ENCODE assay signal across 1 cellular context in the genomic region with DNA sequence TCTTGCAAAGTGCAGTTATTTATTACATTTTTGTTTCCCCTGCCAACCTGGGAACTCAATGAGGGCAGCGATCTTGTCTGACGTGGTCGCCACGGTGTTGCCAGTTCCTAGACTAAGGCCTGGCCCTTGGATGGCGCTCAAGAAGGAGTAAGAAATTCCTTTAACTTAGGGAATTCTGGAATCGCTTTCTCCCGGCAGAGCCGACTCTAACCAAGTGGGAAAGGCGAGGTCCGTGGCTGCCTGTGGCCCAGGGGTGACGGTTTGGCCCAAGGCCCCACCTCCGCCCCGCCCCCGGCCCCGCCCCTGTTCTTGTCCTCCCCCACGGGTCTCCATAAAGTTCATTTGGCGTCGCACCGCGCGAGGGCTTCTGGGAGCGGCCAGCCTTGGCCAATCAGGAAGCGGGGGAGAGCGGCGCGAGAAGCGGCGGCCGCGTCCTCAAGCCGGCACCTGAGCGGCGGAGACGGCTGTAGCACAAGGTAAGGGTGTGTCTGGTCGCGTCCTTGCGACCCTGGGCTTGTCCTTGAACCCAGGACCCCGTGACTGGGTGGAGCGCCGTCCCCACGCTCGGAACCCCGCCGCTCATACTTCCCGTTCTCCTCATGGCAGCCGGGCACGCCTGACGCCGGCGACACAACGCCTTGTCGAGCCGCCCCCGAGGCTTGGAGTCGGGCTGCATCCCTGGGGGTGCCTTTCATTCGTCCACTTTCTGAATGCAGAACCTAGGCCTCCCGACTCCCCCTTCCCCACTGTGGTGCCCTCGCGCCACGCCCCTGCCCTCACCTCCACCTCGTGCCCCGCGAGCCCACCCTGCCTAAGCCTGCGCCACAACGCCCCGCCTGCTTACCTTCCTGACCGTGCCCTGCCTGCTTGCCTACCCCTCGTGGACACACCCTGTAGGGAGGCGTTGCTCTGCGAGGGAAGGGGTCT.
TF ChIP-seq lines count a peak whose summit lies in the region.

TSS of gene NUP93 (plus strand) at position 394 of the 927 bp plus-strand sequence. CDS start 18,119 bp downstream, outside the sequence.

TF ChIP-seq in HepG2, 621 proteins besides CTCF, POLR2A, EP300 and RAD21 (continued from another document and continues in another):
- TF ChIP-seq RFX3 (CRISPR knock-in tag; IDR thresholded peaks at IDR 0.05) (no peak; the same call in 1 of the 2 replicates), ARID3A (IDR thresholded peaks at IDR 0.05; ENCODE audit: low read depth, low read length) (no peak), CHD4 (IDR thresholded peaks at IDR 0.05; ENCODE audit: borderline replicate concordance, low read length) (no peak), NFIB (CRISPR knock-in tag; IDR thresholded peaks at IDR 0.05; ENCODE audit: borderline replicate concordance) (0 out of 2 replicates have a peak, but pooled peaks have one; percentile 54), CREB3 (CRISPR knock-in tag; IDR thresholded peaks at IDR 0.05) (no peak), ZNF577 (CRISPR knock-in tag; IDR thresholded peaks at IDR 0.05; ENCODE audit: borderline replicate concordance, low read depth) (no peak), ZNF256 (CRISPR knock-in tag; conservative IDR thresholded peaks at IDR 0.05) (no peak), ZNF343 (CRISPR knock-in tag; IDR thresholded peaks at IDR 0.05) (peak; percentile 81), NFKBIZ (CRISPR knock-in tag; IDR thresholded peaks at IDR 0.05) (no peak), ZNF557 (CRISPR knock-in tag; IDR thresholded peaks at IDR 0.05) (no peak; the same call in 1 of the 2 replicates), ELF3 (CRISPR knock-in tag; IDR thresholded peaks at IDR 0.05) (peak; percentile 46; the same call in 1 of the 2 replicates), ZNF558 (CRISPR knock-in tag; IDR thresholded peaks at IDR 0.05; ENCODE audit: borderline replicate concordance) (peak; percentile 56; the same call in 1 of the 2 replicates), ZNF431 (CRISPR knock-in tag; IDR thresholded peaks at IDR 0.05; ENCODE audit: borderline replicate concordance, low read depth) (no peak), WIZ (CRISPR knock-in tag; IDR thresholded peaks at IDR 0.05) (0 out of 2 replicates have a peak, but pooled peaks have one; percentile 17), ATF4 (CRISPR knock-in tag; IDR thresholded peaks at IDR 0.05) (peak in 1 of 2 experiments; percentile 40; a peak in 1 of 4 replicates), ZFP91 (CRISPR knock-in tag; IDR thresholded peaks at IDR 0.05; ENCODE audit: borderline replicate concordance) (peak; percentile 75), HDAC1 (CRISPR knock-in tag; IDR thresholded peaks at IDR 0.05) (peak; percentile 96), ZNF562 (CRISPR knock-in tag; IDR thresholded peaks at IDR 0.05; ENCODE audit: borderline replicate concordance) (no peak), FOXA1 (IDR thresholded peaks at IDR 0.05) (no peak), FOXA1 (CRISPR knock-in tag; IDR thresholded peaks at IDR 0.05) (no peak), ZKSCAN8 (CRISPR knock-in tag; IDR thresholded peaks at IDR 0.05; ENCODE audit: borderline replicate concordance) (peak; percentile 71; the same call in 1 of the 2 replicates), KMT2B (CRISPR knock-in tag; IDR thresholded peaks at IDR 0.05) (peak; percentile 99), MATR3 (CRISPR knock-in tag; IDR thresholded peaks at IDR 0.05) (0 out of 2 replicates have a peak, but pooled peaks have one; percentile 46), SP140L (CRISPR knock-in tag; IDR thresholded peaks at IDR 0.05; ENCODE audit: borderline replicate concordance) (peak; percentile 30; the same call in 1 of the 2 replicates), NAIF1 (CRISPR knock-in tag; IDR thresholded peaks at IDR 0.05; ENCODE audit: borderline replicate concordance) (no peak), ZNF33A (CRISPR knock-in tag; IDR thresholded peaks at IDR 0.05; ENCODE audit: borderline replicate concordance) (no peak), PHB2 (IDR thresholded peaks at IDR 0.05; ENCODE audit: partially characterized antibody) (no peak), HOXA7 (CRISPR knock-in tag; IDR thresholded peaks at IDR 0.05) (no peak), ZNF468 (CRISPR knock-in tag; IDR thresholded peaks at IDR 0.05) (peak; percentile 81; the same call in 1 of the 2 replicates), DNMT1 (CRISPR knock-in tag; IDR thresholded peaks at IDR 0.05) (no peak), ZNF451 (CRISPR knock-in tag; IDR thresholded peaks at IDR 0.05) (peak; percentile 96), ZNF746 (CRISPR knock-in tag; IDR thresholded peaks at IDR 0.05) (no peak), ZFP37 (CRISPR knock-in tag; IDR thresholded peaks at IDR 0.05; ENCODE audit: borderline replicate concordance) (no peak), ZNF776 (CRISPR knock-in tag; IDR thresholded peaks at IDR 0.05) (no peak), CBFB (CRISPR knock-in tag; IDR thresholded peaks at IDR 0.05) (no peak), YY1 (IDR thresholded peaks at IDR 0.05; ENCODE audit: insufficient read depth, insufficient replicate concordance, low read depth, low read length) (peak; percentile 71), PHF20 (CRISPR knock-in tag; IDR thresholded peaks at IDR 0.05) (peak; percentile 86), PCBP2 (optimal IDR thresholded peaks at IDR 0.05; ENCODE audit: low read depth, low read length, poor library complexity, severe bottlenecking) (no peak), PRPF4 (IDR thresholded peaks at IDR 0.05; ENCODE audit: low read depth, low read length, poor library complexity, severe bottlenecking) (peak; percentile 49), TEAD3 (CRISPR knock-in tag; optimal IDR thresholded peaks at IDR 0.05; ENCODE audit: borderline replicate concordance) (peak; percentile 45), RORA (CRISPR knock-in tag; IDR thresholded peaks at IDR 0.05) (no peak), ISX (CRISPR knock-in tag; conservative IDR thresholded peaks at IDR 0.05) (no peak), KAT7 (CRISPR knock-in tag; IDR thresholded peaks at IDR 0.05; ENCODE audit: borderline replicate concordance) (peak; percentile 94; the same call in 1 of the 2 replicates), ZNF841 (CRISPR knock-in tag; IDR thresholded peaks at IDR 0.05; ENCODE audit: borderline replicate concordance) (no peak), RCOR2 (CRISPR knock-in tag; IDR thresholded peaks at IDR 0.05) (no peak)
- TF ChIP-seq, protein P1, sequence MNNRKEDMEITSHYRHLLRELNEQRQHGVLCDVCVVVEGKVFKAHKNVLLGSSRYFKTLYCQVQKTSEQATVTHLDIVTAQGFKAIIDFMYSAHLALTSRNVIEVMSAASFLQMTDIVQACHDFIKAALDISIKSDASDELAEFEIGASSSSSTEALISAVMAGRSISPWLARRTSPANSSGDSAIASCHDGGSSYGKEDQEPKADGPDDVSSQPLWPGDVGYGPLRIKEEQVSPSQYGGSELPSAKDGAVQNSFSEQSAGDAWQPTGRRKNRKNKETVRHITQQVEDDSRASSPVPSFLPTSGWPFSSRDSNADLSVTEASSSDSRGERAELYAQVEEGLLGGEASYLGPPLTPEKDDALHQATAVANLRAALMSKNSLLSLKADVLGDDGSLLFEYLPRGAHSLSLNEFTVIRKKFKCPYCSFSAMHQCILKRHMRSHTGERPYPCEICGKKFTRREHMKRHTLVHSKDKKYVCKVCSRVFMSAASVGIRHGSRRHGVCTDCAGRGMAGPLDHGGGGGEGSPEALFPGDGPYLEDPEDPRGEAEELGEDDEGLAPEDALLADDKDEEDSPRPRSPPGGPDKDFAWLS (CRISPR knock-in tag; IDR thresholded peaks at IDR 0.05; ENCODE audit: borderline replicate concordance), result no peak
- TF ChIP-seq, protein P2, sequence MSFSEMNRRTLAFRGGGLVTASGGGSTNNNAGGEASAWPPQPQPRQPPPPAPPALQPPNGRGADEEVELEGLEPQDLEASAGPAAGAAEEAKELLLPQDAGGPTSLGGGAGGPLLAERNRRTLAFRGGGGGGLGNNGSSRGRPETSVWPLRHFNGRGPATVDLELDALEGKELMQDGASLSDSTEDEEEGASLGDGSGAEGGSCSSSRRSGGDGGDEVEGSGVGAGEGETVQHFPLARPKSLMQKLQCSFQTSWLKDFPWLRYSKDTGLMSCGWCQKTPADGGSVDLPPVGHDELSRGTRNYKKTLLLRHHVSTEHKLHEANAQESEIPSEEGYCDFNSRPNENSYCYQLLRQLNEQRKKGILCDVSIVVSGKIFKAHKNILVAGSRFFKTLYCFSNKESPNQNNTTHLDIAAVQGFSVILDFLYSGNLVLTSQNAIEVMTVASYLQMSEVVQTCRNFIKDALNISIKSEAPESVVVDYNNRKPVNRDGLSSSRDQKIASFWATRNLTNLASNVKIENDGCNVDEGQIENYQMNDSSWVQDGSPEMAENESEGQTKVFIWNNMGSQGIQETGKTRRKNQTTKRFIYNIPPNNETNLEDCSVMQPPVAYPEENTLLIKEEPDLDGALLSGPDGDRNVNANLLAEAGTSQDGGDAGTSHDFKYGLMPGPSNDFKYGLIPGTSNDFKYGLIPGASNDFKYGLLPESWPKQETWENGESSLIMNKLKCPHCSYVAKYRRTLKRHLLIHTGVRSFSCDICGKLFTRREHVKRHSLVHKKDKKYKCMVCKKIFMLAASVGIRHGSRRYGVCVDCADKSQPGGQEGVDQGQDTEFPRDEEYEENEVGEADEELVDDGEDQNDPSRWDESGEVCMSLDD (CRISPR knock-in tag; IDR thresholded peaks at IDR 0.05; ENCODE audit: borderline replicate concordance), result peak; percentile 66; the same call in 1 of the 2 replicates
- TF ChIP-seq, protein P3, sequence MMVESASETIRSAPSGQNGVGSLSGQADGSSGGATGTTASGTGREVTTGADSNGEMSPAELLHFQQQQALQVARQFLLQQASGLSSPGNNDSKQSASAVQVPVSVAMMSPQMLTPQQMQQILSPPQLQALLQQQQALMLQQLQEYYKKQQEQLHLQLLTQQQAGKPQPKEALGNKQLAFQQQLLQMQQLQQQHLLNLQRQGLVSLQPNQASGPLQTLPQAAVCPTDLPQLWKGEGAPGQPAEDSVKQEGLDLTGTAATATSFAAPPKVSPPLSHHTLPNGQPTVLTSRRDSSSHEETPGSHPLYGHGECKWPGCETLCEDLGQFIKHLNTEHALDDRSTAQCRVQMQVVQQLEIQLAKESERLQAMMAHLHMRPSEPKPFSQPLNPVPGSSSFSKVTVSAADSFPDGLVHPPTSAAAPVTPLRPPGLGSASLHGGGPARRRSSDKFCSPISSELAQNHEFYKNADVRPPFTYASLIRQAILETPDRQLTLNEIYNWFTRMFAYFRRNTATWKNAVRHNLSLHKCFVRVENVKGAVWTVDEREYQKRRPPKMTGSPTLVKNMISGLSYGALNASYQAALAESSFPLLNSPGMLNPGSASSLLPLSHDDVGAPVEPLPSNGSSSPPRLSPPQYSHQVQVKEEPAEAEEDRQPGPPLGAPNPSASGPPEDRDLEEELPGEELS (CRISPR knock-in tag; IDR thresholded peaks at IDR 0.05), result peak; percentile 48; the same call in 1 of the 2 replicates
- TF ChIP-seq, protein P4, sequence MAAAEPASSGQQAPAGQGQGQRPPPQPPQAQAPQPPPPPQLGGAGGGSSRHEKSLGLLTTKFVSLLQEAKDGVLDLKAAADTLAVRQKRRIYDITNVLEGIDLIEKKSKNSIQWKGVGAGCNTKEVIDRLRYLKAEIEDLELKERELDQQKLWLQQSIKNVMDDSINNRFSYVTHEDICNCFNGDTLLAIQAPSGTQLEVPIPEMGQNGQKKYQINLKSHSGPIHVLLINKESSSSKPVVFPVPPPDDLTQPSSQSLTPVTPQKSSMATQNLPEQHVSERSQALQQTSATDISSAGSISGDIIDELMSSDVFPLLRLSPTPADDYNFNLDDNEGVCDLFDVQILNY (CRISPR knock-in tag; conservative IDR thresholded peaks at IDR 0.05), result peak; percentile 88
- TF ChIP-seq, protein P5, sequence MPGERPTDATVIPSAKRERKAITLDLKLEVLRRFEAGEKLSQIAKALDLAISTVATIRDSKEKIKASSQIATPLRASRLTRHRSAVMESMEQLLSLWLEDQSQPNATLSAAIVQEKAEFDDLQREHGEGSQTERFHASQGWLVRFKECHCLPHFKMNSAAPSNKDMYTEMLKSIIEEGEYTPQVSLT (CRISPR knock-in tag; IDR thresholded peaks at IDR 0.05; ENCODE audit: borderline replicate concordance, low read depth), result no peak
